1 cellular context compared by ENCODE assay signal in genomic region chr17:82339634-82340580, GRCh38.
TF ChIP-seq lines count a peak whose summit lies in the region.

No MANE protein-coding gene starts in this region.

TF ChIP-seq in HCT116, 20 proteins besides CTCF, POLR2A, EP300 and RAD21 (continued from another document):
- TF ChIP-seq POLR2AphosphoS5 (IDR thresholded peaks at IDR 0.05; ENCODE audit: low read depth, low read length): no peak
TF ChIP-seq in HCT116: peak in this region for 0.
